Comparison of ENCODE assay signal across 22 cellular contexts in genomic region chr1:36656271-36656670, GRCh38.
DNase-seq lines count a peak whose midpoint lies in the region; ATAC-seq, FAIRE-seq and TF ChIP-seq lines count a peak whose summit lies in the region.
"Had no signal": no experiment of that assay in that cellular context is flagged by ENCODE, and none has a peak within 500 bp of the region (broad histone marks: within the 10 kb centered on the region; RNA-seq: fewer than 3 reads in every experiment).

No MANE protein-coding gene starts in this region.

- no peak overlapping the region for H2BK120ac ChIP-seq in neuronal stem cell (ENCODE audit: low read depth, low read length)

- H2AFZ ChIP-seq in neuronal stem cell (ENCODE audit: low read length) = no peak overlapping the region
- H2AFZ ChIP-seq: GM23338 had no signal

- peak overlapping the region; percentile 10 for H2AK5ac ChIP-seq in neuronal stem cell (ENCODE audit: low read depth, low read length)

- H3K9me3 Mint-ChIP-seq in HFFc6 = peaks cover 27% of the 10 kb centered on the region
- H3K9me3 Mint-ChIP-seq in stimulated activated naive B cell treated with anti-CD40 and anti-IgM and Interleukin-4, amounts not matched to agents 10 μg/mL and 1 μg/mL and 100 μg/mL, for 72 hours = no peaks in the 10 kb centered on the region
- H3K9me3 Mint-ChIP-seq: CD4-positive, alpha-beta T cell; GM23338 had no signal

- WGBS in A549 (ENCODE audit: missing lambda C conversion rate) = 6% methylated on average over 2 of the region's 2 CpGs
- no CpG with 5 or more reads among the region's 2 CpGs for WGBS in neuronal stem cell (ENCODE audit: extremely low coverage in 2 of 2, insufficient read length in 2 of 2, insufficient replicate concordance in 1 of 2), 2 donors

- DNase-seq in NCI-H446 (lab: John Stamatoyannopoulos, UW) (peak; percentile 37 to 54), NCI-H446 treated with DMSO at 0.1 percent for 48 hours (lab: John Stamatoyannopoulos, UW) (no peak), A549 (ENCODE audit: low read depth in 1 of 2, low spot score in 1 of 2) (no peak), coronary artery (ENCODE audit: low spot score) (peak; percentile 33), neuronal stem cell (ENCODE audit: low spot score) (no peak), BE2C (no peak), HFFc6 (no peak)
- DNase-seq in stimulated activated naive B cell treated with anti-CD40 and anti-IgM and Interleukin-4, amounts not matched to agents 10 μg/mL and 1 μg/mL and 100 μg/mL, for 72 hours = no peak
- DNase-seq: Caco-2; CD4-positive, alpha-beta T cell; DMS79; GDM1; HCEC 1CT had no signal

- H3K27me3 ChIP-seq in neuronal stem cell (ENCODE audit: control insufficient read depth in 3 of 3, insufficient read depth in 3 of 3, low read depth in 1 of 3, low read length in 3 of 3) (no peaks in the 10 kb centered on the region), BE2C (no peaks in the 10 kb centered on the region)

- FAIRE-seq in A549 (lab: Jason Lieb, UNC) = no peak
- FAIRE-seq: D721Med, GM12892, GM18507, H54, HTR-8/SVneo had no signal

- no peak for TF ChIP-seq RAD21 in A549 (conservative IDR thresholded peaks at IDR 0.05 in 1 of 2, IDR thresholded peaks at IDR 0.05 in 1 of 2)

- H3K36me3 Mint-ChIP-seq in HFFc6 (ENCODE audit: low read depth) = no peaks in the 10 kb centered on the region
- no peaks in the 10 kb centered on the region for H3K36me3 Mint-ChIP-seq in stimulated activated naive B cell treated with anti-CD40 and anti-IgM and Interleukin-4, amounts not matched to agents 10 μg/mL and 1 μg/mL and 100 μg/mL, for 72 hours

- POLR2A ChIA-PET in A549 (lab: Yijun Ruan, JAX) = no interaction called here

- H3K4me2 ChIP-seq in A549 (no peak overlapping the region), neuronal stem cell (ENCODE audit: insufficient read depth, low read length, poor library complexity, severe bottlenecking) (no peak overlapping the region)
- H3K4me2 ChIP-seq: GM23338 had no signal

- no peaks in the 10 kb centered on the region for H3K79me1 ChIP-seq in neuronal stem cell (ENCODE audit: low read depth, low read length)

- no peak for TF ChIP-seq CTCF in A549 (IDR thresholded peaks at IDR 0.05)
- no peak for TF ChIP-seq CTCF in coronary artery (IDR thresholded peaks at IDR 0.05)
- TF ChIP-seq CTCF in BE2C (IDR thresholded peaks at IDR 0.05; ENCODE audit: low read depth, low read length) = no peak
- TF ChIP-seq CTCF in HFFc6 (IDR thresholded peaks at IDR 0.05) = no peak

- no peaks in the 10 kb centered on the region for H3K4me1 Mint-ChIP-seq in HFFc6 (ENCODE audit: low read depth)
- no peaks in the 10 kb centered on the region for H3K4me1 Mint-ChIP-seq in stimulated activated naive B cell treated with anti-CD40 and anti-IgM and Interleukin-4, amounts not matched to agents 10 μg/mL and 1 μg/mL and 100 μg/mL, for 72 hours
- H3K4me1 Mint-ChIP-seq: B cell, GM23338 had no signal

- H3K4me3 ChIP-seq in A549 (no peak overlapping the region), coronary artery (no peak overlapping the region), neuronal stem cell (ENCODE audit: low read length in 2 of 2) (no peak overlapping the region), BE2C (ENCODE audit: low read depth, low read length) (no peak overlapping the region)
- H3K4me3 ChIP-seq: GM23338 had no signal

- H2BK5ac ChIP-seq in neuronal stem cell (ENCODE audit: low read length) = no peak overlapping the region

- no peak overlapping the region for H4K91ac ChIP-seq in neuronal stem cell (ENCODE audit: low read depth, low read length, poor library complexity)

- H4K8ac ChIP-seq in neuronal stem cell (ENCODE audit: low read depth, low read length) = no peak overlapping the region

- H3K18ac ChIP-seq in neuronal stem cell (ENCODE audit: low read length) = peak overlapping the region; percentile 23

- H2BK15ac ChIP-seq in neuronal stem cell (ENCODE audit: low read length) = no peak overlapping the region

- no peak overlapping the region for H2BK12ac ChIP-seq in neuronal stem cell (ENCODE audit: low read length)

- CTCF ChIA-PET in A549 (lab: Yijun Ruan, JAX) = no interaction called here

- no peak for TF ChIP-seq EP300 in A549 (IDR thresholded peaks at IDR 0.05)

- no peak overlapping the region for H3K23ac ChIP-seq in neuronal stem cell (ENCODE audit: low read depth, low read length, poor library complexity)

- no peaks in the 10 kb centered on the region for H3K36me3 ChIP-seq in neuronal stem cell (replicated peaks in 1 of 2; ENCODE audit: control insufficient read depth in 2 of 2, insufficient read depth in 2 of 2, low read length in 2 of 2)
- H3K36me3 ChIP-seq in BE2C = no peaks in the 10 kb centered on the region

- no peak overlapping the region for H3K9ac ChIP-seq in neuronal stem cell (ENCODE audit: low read depth, low read length, poor library complexity)

- H3K14ac ChIP-seq in neuronal stem cell (ENCODE audit: low read length) = no peak overlapping the region

- no peak for ATAC-seq in A549
- ATAC-seq in stimulated activated naive B cell treated with anti-CD40 and anti-IgM and Interleukin-4, amounts not matched to agents 10 μg/mL and 1 μg/mL and 100 μg/mL, for 72 hours (replicated peaks) = no peak
- ATAC-seq: GM23338 had no signal

- H3K4ac ChIP-seq in neuronal stem cell (ENCODE audit: low read length) = no peak overlapping the region

- H3K27ac ChIP-seq in A549 (no peak overlapping the region), coronary artery (no peak overlapping the region), neuronal stem cell (replicated peaks; ENCODE audit: low read length) (no peak overlapping the region)
- H3K27ac ChIP-seq: 22Rv1, C4-2B had no signal

- H3K4me3 Mint-ChIP-seq in HFFc6 = no peak overlapping the region
- no peak overlapping the region for H3K4me3 Mint-ChIP-seq in stimulated activated naive B cell treated with anti-CD40 and anti-IgM and Interleukin-4, amounts not matched to agents 10 μg/mL and 1 μg/mL and 100 μg/mL, for 72 hours
- H3K4me3 Mint-ChIP-seq: B cell; CD4-positive, alpha-beta T cell; GM23338 had no signal

- H3K27me3 Mint-ChIP-seq in HFFc6 (ENCODE audit: insufficient read depth) = peaks cover 15% of the 10 kb centered on the region
- H3K27me3 Mint-ChIP-seq in stimulated activated naive B cell treated with anti-CD40 and anti-IgM and Interleukin-4, amounts not matched to agents 10 μg/mL and 1 μg/mL and 100 μg/mL, for 72 hours = peaks cover 48 to 57% of the 10 kb centered on the region in 2 donors

- H3K27ac Mint-ChIP-seq in HFFc6 = no peak overlapping the region
- H3K27ac Mint-ChIP-seq in stimulated activated naive B cell treated with anti-CD40 and anti-IgM and Interleukin-4, amounts not matched to agents 10 μg/mL and 1 μg/mL and 100 μg/mL, for 72 hours = no peak overlapping the region
- H3K27ac Mint-ChIP-seq: B cell; CD4-positive, alpha-beta T cell; GM23338 had no signal

- H3K4me1 ChIP-seq in A549 = no peaks in the 10 kb centered on the region
- peaks cover 0 to 6% of the 10 kb centered on the region in 2 donors for H3K4me1 ChIP-seq in neuronal stem cell (ENCODE audit: control insufficient read depth in 2 of 2, insufficient read depth in 1 of 2, low read depth in 1 of 2, low read length in 2 of 2)
- no peaks in the 10 kb centered on the region for H3K4me1 ChIP-seq in BE2C
- H3K4me1 ChIP-seq: Caco-2 had no signal

- TF ChIP-seq POLR2A in A549 (IDR thresholded peaks at IDR 0.05; ENCODE audit: low read length) = no peak

- H3K9me3 ChIP-seq in A549 (no peaks in the 10 kb centered on the region), neuronal stem cell (replicated peaks in 1 of 2; ENCODE audit: control insufficient read depth in 2 of 2, insufficient read depth in 1 of 2, low read depth in 1 of 2, low read length in 2 of 2) (no peaks in the 10 kb centered on the region), BE2C (no peaks in the 10 kb centered on the region)
- H3K9me3 ChIP-seq: Caco-2 had no signal

TF ChIP-seq in A549, 52 proteins besides CTCF, POLR2A, EP300 and RAD21:
- no peak for TF ChIP-seq CEBPB (IDR thresholded peaks at IDR 0.05)
- no peak for TF ChIP-seq CBX2 (IDR thresholded peaks at IDR 0.05; ENCODE audit: borderline replicate concordance, low read depth)
- no peak for TF ChIP-seq ELK1 (IDR thresholded peaks at IDR 0.05; ENCODE audit: low read depth, low read length)
- TF ChIP-seq CHD4 (IDR thresholded peaks at IDR 0.05; ENCODE audit: borderline replicate concordance) = no peak
- TF ChIP-seq HOXB5 (CRISPR knock-in tag; IDR thresholded peaks at IDR 0.05) = no peak
- no peak for TF ChIP-seq JUNB (IDR thresholded peaks at IDR 0.05)
- TF ChIP-seq MAFK (IDR thresholded peaks at IDR 0.05; ENCODE audit: partially characterized antibody) = peak; percentile 55

Comparison
In these comparisons a context has a peak if more than half of its experiments do, and no peak if none do; other contexts are left out.
1. DNase-seq: peak in NCI-H446 (2 of 2) and coronary artery (single experiment); none in NCI-H446 treated with DMSO at 0.1 percent for 48 hours (single experiment), A549 (0 of 2), neuronal stem cell (single experiment), BE2C (single experiment), HFFc6 (single experiment) and stimulated activated naive B cell treated with anti-CD40 and anti-IgM and Interleukin-4, amounts not matched to agents 10 μg/mL and 1 μg/mL and 100 μg/mL, for 72 hours (single experiment).